Comparison of ENCODE assay signal across 17 cellular contexts in genomic region chr11:82756765-82757650, GRCh38. TPM values are rescaled to one million over a fixed set of nuclear protein-coding genes. Genes with fewer than 3 reads are reported as not detected.
DNase-seq lines count a peak whose midpoint lies in the region; ATAC-seq, FAIRE-seq and TF ChIP-seq lines count a peak whose summit lies in the region.
"Had no signal": no experiment of that assay in that cellular context is flagged by ENCODE, and none has a peak within 500 bp of the region (broad histone marks: within the 10 kb centered on the region; RNA-seq: fewer than 3 reads in every experiment).

No MANE protein-coding gene starts in this region.

- no peak overlapping the region for H3K27ac Mint-ChIP-seq in IgD-negative memory B cell
- no peak overlapping the region for H3K27ac Mint-ChIP-seq in central memory CD8-positive, alpha-beta T cell (ENCODE audit: low read depth)
- H3K27ac Mint-ChIP-seq: activated B cell treated with CpG ODN at 0.5 μM for 24 hours; dendritic cell treated with granulocyte-macrophage colony-stimulating factor and Interleukin-4, amounts not matched to agents 40 ng/mL and 50 ng/mL, for 4 days had no signal

- no peak for ATAC-seq in central memory CD8-positive, alpha-beta T cell (replicated peaks; ENCODE audit: extremely low read depth, poor library complexity, severe bottlenecking)

- peaks cover 0 to 19% (median 17%) of the 10 kb centered on the region in 3 donors for H3K4me1 Mint-ChIP-seq in IgD-negative memory B cell
- peaks cover 6% of the 10 kb centered on the region for H3K4me1 Mint-ChIP-seq in central memory CD8-positive, alpha-beta T cell

- H3K36me3 ChIP-seq in vagina, result no peaks in the 10 kb centered on the region

- intact Hi-C loops in vagina (cut with DNase I), result no loop called here

- DNase-seq in NCI-H1694 treated with DMSO at 0.1 percent for 48 hours (lab: John Stamatoyannopoulos, UW), result peak; percentile 37
- no peak for DNase-seq in NCI-H1694 (lab: John Stamatoyannopoulos, UW)
- DNase-seq in central memory CD8-positive, alpha-beta T cell (ENCODE audit: low spot score in 2 of 2), result no peak
- peak in 46 of 56 donors; percentile 9 to 82 (median 54) for DNase-seq in nucleus accumbens (lab: John Stamatoyannopoulos, UW)
- DNase-seq in urothelium cell line (ENCODE audit: low spot score), result no peak
- no peak for DNase-seq in stimulated activated CD4-positive, alpha-beta T cell treated with anti-CD3 and anti-CD28 coated beads, Interleukin-4, amount 100 ng/mL, for 1 hour
- DNase-seq in vagina (ENCODE audit: extremely low spot score in 2 of 2), result no peak
- DNase-seq: activated B cell treated with CpG ODN at 0.5 μM for 24 hours; DMS153; Kasumi-1; SHP77; stimulated activated CD4-positive, alpha-beta T cell treated with anti-CD3 and anti-CD28 coated beads, Interleukin-1b, Interleukin-23, amount 100 ng/mL, for 48 hours; stimulated activated naive CD4-positive, alpha-beta T cell treated with Interleukin-2 at 50 U/mL for 16 hours had no signal

- H3K9me3 ChIP-seq in vagina, result no peaks in the 10 kb centered on the region

- no peaks in the 10 kb centered on the region for H3K27me3 Mint-ChIP-seq in IgD-negative memory B cell
- H3K27me3 Mint-ChIP-seq in central memory CD8-positive, alpha-beta T cell, result peaks cover 13% of the 10 kb centered on the region

- H3K27ac ChIP-seq in vagina, result no peak overlapping the region
- H3K27ac ChIP-seq: 22Rv1 had no signal

- H3K9me3 Mint-ChIP-seq in IgD-negative memory B cell, result peaks cover 0 to 2% (median 0%) of the 10 kb centered on the region in 3 donors
- H3K9me3 Mint-ChIP-seq in central memory CD8-positive, alpha-beta T cell, result no peaks in the 10 kb centered on the region
- H3K9me3 Mint-ChIP-seq: activated B cell treated with CpG ODN at 0.5 μM for 24 hours; dendritic cell treated with granulocyte-macrophage colony-stimulating factor and Interleukin-4, amounts not matched to agents 40 ng/mL and 50 ng/mL, for 4 days had no signal

- no peak for FAIRE-seq in urothelium cell line (lab: Jason Lieb, UNC)
- FAIRE-seq: frontal cortex had no signal

- H3K4me3 Mint-ChIP-seq in IgD-negative memory B cell, result peak overlapping the region in 3 of 4 donors; percentile 31 to 81 (median 77)
- H3K4me3 Mint-ChIP-seq in central memory CD8-positive, alpha-beta T cell, result peak overlapping the region; percentile 43
- H3K4me3 Mint-ChIP-seq: activated B cell treated with CpG ODN at 0.5 μM for 24 hours; dendritic cell treated with granulocyte-macrophage colony-stimulating factor and Interleukin-4, amounts not matched to agents 40 ng/mL and 50 ng/mL, for 4 days had no signal

- no peaks in the 10 kb centered on the region for H3K4me1 ChIP-seq in vagina

- H3K4me3 ChIP-seq in vagina, result no peak overlapping the region

- TF ChIP-seq POLR2A in vagina (IDR thresholded peaks at IDR 0.05), result no peak

- no peak for TF ChIP-seq CTCF in vagina (IDR thresholded peaks at IDR 0.05)

- no peaks in the 10 kb centered on the region for H3K27me3 ChIP-seq in vagina

- no peaks in the 10 kb centered on the region for H3K36me3 Mint-ChIP-seq in IgD-negative memory B cell
- H3K36me3 Mint-ChIP-seq in central memory CD8-positive, alpha-beta T cell (ENCODE audit: insufficient read depth), result no peaks in the 10 kb centered on the region

RNA-seq across cellular contexts. Expression of gene FAM181B, which starts 23.3 kb away (rescaled TPM):
- polyA plus RNA-seq in IgD-negative memory B cell, result not detected
- 0.49 TPM for total RNA-seq in vagina
- total RNA-seq: activated B cell treated with CpG ODN at 0.5 μM for 24 hours had no signal

Comparison
In these comparisons a context has a peak if more than half of its experiments do, and no peak if none do; other contexts are left out.
1. DNase-seq: peak in NCI-H1694 treated with DMSO at 0.1 percent for 48 hours (single experiment) and nucleus accumbens (46 of 56); none in NCI-H1694 (single experiment), central memory CD8-positive, alpha-beta T cell (0 of 2), urothelium cell line (single experiment), stimulated activated CD4-positive, alpha-beta T cell treated with anti-CD3 and anti-CD28 coated beads, Interleukin-4, amount 100 ng/mL, for 1 hour (single experiment) and vagina (0 of 2).